In the genomic region with DNA sequence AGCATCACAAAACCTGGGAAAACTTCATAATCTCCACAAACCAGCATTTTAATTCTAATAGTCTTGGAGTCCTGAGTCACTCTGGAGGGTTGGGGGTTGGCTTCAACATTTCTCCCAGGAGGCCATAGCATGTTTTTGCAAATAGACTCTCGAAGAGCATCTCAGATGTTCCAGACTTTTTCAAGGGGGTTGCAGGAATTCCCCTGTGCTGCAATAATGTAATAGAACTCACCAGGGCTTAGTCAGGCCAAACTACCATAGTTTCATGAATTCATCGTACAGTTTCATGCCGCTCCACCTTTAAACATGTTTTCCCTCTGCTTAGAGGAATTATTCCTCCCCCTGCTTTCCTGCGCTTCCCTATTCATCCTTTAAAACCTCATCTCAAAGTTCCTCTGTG, we compare ENCODE assay signal across 18 cellular contexts.
DNase-seq lines count a peak whose midpoint lies in the region; ATAC-seq and TF ChIP-seq lines count a peak whose summit lies in the region.
"Had no signal": no experiment of that assay in that cellular context is flagged by ENCODE, and none has a peak within 500 bp of the region (broad histone marks: within the 10 kb centered on the region; RNA-seq: fewer than 3 reads in every experiment).

No MANE protein-coding gene starts in this region.

- H3K36me3 Mint-ChIP-seq in activated naive CD8-positive, alpha-beta T cell treated with anti-CD3 and anti-CD28 coated beads, Interleukin-2, amount 50 U/mL, for 24 hours (ENCODE audit: low read depth): no peaks in the 10 kb centered on the region

- intact Hi-C loops in left ventricle myocardium inferior (cut with micrococcal nuclease): no loop called here
- intact Hi-C loops in left ventricle myocardium superior (cut with micrococcal nuclease): no loop called here

- no peaks in the 10 kb centered on the region for H3K9me3 ChIP-seq in left ventricle myocardium inferior (replicated peaks)
- no peaks in the 10 kb centered on the region for H3K9me3 ChIP-seq in neutrophil
- H3K9me3 ChIP-seq: BLaER1 treated with 17β-estradiol and CSF1 and Interleukin-3, amounts not matched to agents 10 nM and 100 nM had no signal

- TF ChIP-seq CTCF in left ventricle myocardium inferior (IDR thresholded peaks at IDR 0.05; ENCODE audit: borderline replicate concordance) (no peak), fibroblast of mammary gland (conservative IDR thresholded peaks at IDR 0.05; ENCODE audit: control insufficient read depth, insufficient read depth, low read depth, low read length) (no peak), neutrophil (IDR thresholded peaks at IDR 0.05) (no peak)

- DNase-seq in left ventricle myocardium inferior: no peak
- no peak for DNase-seq in left ventricle myocardium superior
- DNase-seq in fibroblast of mammary gland (ENCODE audit: low read depth): peak; percentile 52
- no peak for DNase-seq in activated naive CD8-positive, alpha-beta T cell treated with anti-CD3 and anti-CD28 coated beads, Interleukin-2, amount 50 U/mL, for 24 hours
- no peak for DNase-seq in superior temporal gyrus (ENCODE audit: extremely low spot score)
- no peak for DNase-seq in NCI-H2029 treated with DMSO at 0.1 percent for 48 hours (lab: John Stamatoyannopoulos, UW)
- DNase-seq: 8988T, GDM1, HFFc6, KG1, NCI-H1048, NCI-H146, NCI-H2081 treated with DMSO at 0.1 percent for 48 hours, NCI-H2227 treated with DMSO at 0.1 percent for 48 hours, NCI-H524 had no signal

- H3K4me3 ChIP-seq in left ventricle myocardium inferior (no peak overlapping the region), fibroblast of mammary gland (ENCODE audit: control insufficient read depth, low read depth, low read length) (no peak overlapping the region), neutrophil (ENCODE audit: low read depth in 1 of 2, low read length in 1 of 2) (peak overlapping the region; percentile 36 to 48)
- H3K4me3 ChIP-seq: BLaER1 treated with 17β-estradiol and CSF1 and Interleukin-3, amounts not matched to agents 10 nM and 100 nM had no signal

- no peaks in the 10 kb centered on the region for H3K36me3 ChIP-seq in left ventricle myocardium inferior
- H3K36me3 ChIP-seq in neutrophil: no peaks in the 10 kb centered on the region
- H3K36me3 ChIP-seq: BLaER1 treated with 17β-estradiol and CSF1 and Interleukin-3, amounts not matched to agents 10 nM and 100 nM had no signal

- no peak overlapping the region for H3K4me3 Mint-ChIP-seq in activated naive CD8-positive, alpha-beta T cell treated with anti-CD3 and anti-CD28 coated beads, Interleukin-2, amount 50 U/mL, for 24 hours
- H3K4me3 Mint-ChIP-seq: HFFc6 had no signal

- H3K4me1 Mint-ChIP-seq in activated naive CD8-positive, alpha-beta T cell treated with anti-CD3 and anti-CD28 coated beads, Interleukin-2, amount 50 U/mL, for 24 hours: no peaks in the 10 kb centered on the region

- H3K27ac ChIP-seq in left ventricle myocardium inferior (replicated peaks): peak overlapping the region; percentile 12
- peak overlapping the region; percentile 80 for H3K27ac ChIP-seq in neutrophil
- H3K27ac ChIP-seq: BLaER1 treated with 17β-estradiol and CSF1 and Interleukin-3, amounts not matched to agents 10 nM and 100 nM had no signal

- no peak overlapping the region for H3K27ac Mint-ChIP-seq in activated naive CD8-positive, alpha-beta T cell treated with anti-CD3 and anti-CD28 coated beads, Interleukin-2, amount 50 U/mL, for 24 hours
- H3K27ac Mint-ChIP-seq: HFFc6 had no signal

- H3K27me3 ChIP-seq in left ventricle myocardium inferior (ENCODE audit: low read depth) (no peaks in the 10 kb centered on the region), neutrophil (no peaks in the 10 kb centered on the region)
- H3K27me3 ChIP-seq: BLaER1 treated with 17β-estradiol and CSF1 and Interleukin-3, amounts not matched to agents 10 nM and 100 nM had no signal

- ATAC-seq in left ventricle myocardium superior: no peak
- no peak for ATAC-seq in activated naive CD8-positive, alpha-beta T cell treated with anti-CD3 and anti-CD28 coated beads, Interleukin-2, amount 50 U/mL, for 24 hours
- no peak for ATAC-seq in GM19467 (IDR thresholded peaks at IDR 0.05; ENCODE audit: unreplicated experiment)

- peaks cover 3% of the 10 kb centered on the region for H3K27me3 Mint-ChIP-seq in activated naive CD8-positive, alpha-beta T cell treated with anti-CD3 and anti-CD28 coated beads, Interleukin-2, amount 50 U/mL, for 24 hours

- H3K4me1 ChIP-seq in left ventricle myocardium inferior: no peaks in the 10 kb centered on the region
- peaks cover 60 to 61% of the 10 kb centered on the region in 2 experiments for H3K4me1 ChIP-seq in neutrophil (ENCODE audit: control insufficient read depth in 1 of 2, insufficient read depth in 1 of 2, low read depth in 1 of 2, low read length in 1 of 2)

- peaks cover 4% of the 10 kb centered on the region for H3K9me3 Mint-ChIP-seq in activated naive CD8-positive, alpha-beta T cell treated with anti-CD3 and anti-CD28 coated beads, Interleukin-2, amount 50 U/mL, for 24 hours
- H3K9me3 Mint-ChIP-seq: HFFc6 had no signal

Comparison
In these comparisons a context has a peak if more than half of its experiments do, and no peak if none do; other contexts are left out.
1. H3K4me3 ChIP-seq: peak in neutrophil (2 of 2); none in left ventricle myocardium inferior (single experiment) and fibroblast of mammary gland (single experiment).